20 cellular contexts compared by ENCODE assay signal in genomic region chr1:12552111-12552888, GRCh38.
DNase-seq lines count a peak whose midpoint lies in the region; ATAC-seq and TF ChIP-seq lines count a peak whose summit lies in the region.
"Had no signal": no experiment of that assay in that cellular context is flagged by ENCODE, and none has a peak within 500 bp of the region (broad histone marks: within the 10 kb centered on the region; RNA-seq: fewer than 3 reads in every experiment).

No MANE protein-coding gene starts in this region.

- H3K27me3 ChIP-seq in thoracic aorta (replicated peaks; ENCODE audit: insufficient read depth) (no peaks in the 10 kb centered on the region), MG63 (no peaks in the 10 kb centered on the region)
- H3K27me3 ChIP-seq: suprapubic skin had no signal

- H3K4me1 ChIP-seq in thoracic aorta (ENCODE audit: control insufficient read depth in 1 of 2, low read depth in 2 of 2) = peaks cover 32 to 82% of the 10 kb centered on the region in 2 donors

- no peak overlapping the region for H3K4me3 ChIP-seq in thoracic aorta
- no peak overlapping the region for H3K4me3 ChIP-seq in MG63
- H3K4me3 ChIP-seq: suprapubic skin had no signal

- H3K9me3 Mint-ChIP-seq in nephron = peaks cover 9% of the 10 kb centered on the region
- H3K9me3 Mint-ChIP-seq: activated CD4-positive, alpha-beta memory T cell treated with anti-CD3 and anti-CD28 coated beads for 36 hours; activated naive CD8-positive, alpha-beta T cell treated with anti-CD3 and anti-CD28 coated beads, Interleukin-2, amount 10 ng/mL, durations not matched to agents 7 days and 5 days; activated T-cell treated with anti-CD3 and anti-CD28 coated beads, Interleukin-2, amount 50 U/mL, for 24 hours; HFFc6 had no signal

- H3K27ac ChIP-seq in cingulate gyrus (ENCODE audit: low read depth, low read length) = peak overlapping the region; percentile 19
- H3K27ac ChIP-seq in thoracic aorta = peak overlapping the region; percentile 87
- H3K27ac ChIP-seq: suprapubic skin had no signal

- TF ChIP-seq RAD21 in Ishikawa (IDR thresholded peaks at IDR 0.05; ENCODE audit: low read depth) = no peak

- TF ChIP-seq CTCF in nephron (IDR thresholded peaks at IDR 0.05; ENCODE audit: unreplicated experiment in 3 of 3) (no peak), thoracic aorta (IDR thresholded peaks at IDR 0.05) (no peak)

- H3K27ac Mint-ChIP-seq in nephron = peak overlapping the region; percentile 77 to 96 (median 94)
- H3K27ac Mint-ChIP-seq: activated CD4-positive, alpha-beta memory T cell treated with anti-CD3 and anti-CD28 coated beads for 36 hours; activated naive CD8-positive, alpha-beta T cell treated with anti-CD3 and anti-CD28 coated beads, Interleukin-2, amount 10 ng/mL, durations not matched to agents 7 days and 5 days; activated T-cell treated with anti-CD3 and anti-CD28 coated beads, Interleukin-2, amount 50 U/mL, for 24 hours; endodermal cell; HFFc6 had no signal

- H3K4me3 Mint-ChIP-seq in nephron = peak overlapping the region in 1 of 3 experiments; percentile 4
- H3K4me3 Mint-ChIP-seq: activated CD4-positive, alpha-beta memory T cell treated with anti-CD3 and anti-CD28 coated beads for 36 hours; activated naive CD8-positive, alpha-beta T cell treated with anti-CD3 and anti-CD28 coated beads, Interleukin-2, amount 10 ng/mL, durations not matched to agents 7 days and 5 days; activated T-cell treated with anti-CD3 and anti-CD28 coated beads, Interleukin-2, amount 50 U/mL, for 24 hours; endodermal cell; HFFc6 had no signal

- H3K36me3 ChIP-seq in thoracic aorta (no peaks in the 10 kb centered on the region), MG63 (no peaks in the 10 kb centered on the region)
- H3K36me3 ChIP-seq: suprapubic skin had no signal

- TF ChIP-seq EP300 in Ishikawa (IDR thresholded peaks at IDR 0.05; ENCODE audit: borderline replicate concordance) = no peak

- peaks cover 60% of the 10 kb centered on the region for H3K4me1 Mint-ChIP-seq in nephron
- H3K4me1 Mint-ChIP-seq: naive B cell had no signal

- no peak for ATAC-seq in thoracic aorta (ENCODE audit: insufficient number of reproducible peaks, low FRiP score, low read depth)
- ATAC-seq: left lobe of liver had no signal

- peaks cover 14% of the 10 kb centered on the region for H3K27me3 Mint-ChIP-seq in nephron (ENCODE audit: low read depth)
- H3K27me3 Mint-ChIP-seq: activated CD4-positive, alpha-beta memory T cell treated with anti-CD3 and anti-CD28 coated beads for 36 hours; activated naive CD8-positive, alpha-beta T cell treated with anti-CD3 and anti-CD28 coated beads, Interleukin-2, amount 10 ng/mL, durations not matched to agents 7 days and 5 days; activated T-cell treated with anti-CD3 and anti-CD28 coated beads, Interleukin-2, amount 50 U/mL, for 24 hours had no signal

- peaks cover 6% of the 10 kb centered on the region for H3K36me3 Mint-ChIP-seq in nephron (ENCODE audit: low read depth)
- H3K36me3 Mint-ChIP-seq: activated CD4-positive, alpha-beta memory T cell treated with anti-CD3 and anti-CD28 coated beads for 36 hours; activated naive CD8-positive, alpha-beta T cell treated with anti-CD3 and anti-CD28 coated beads, Interleukin-2, amount 10 ng/mL, durations not matched to agents 7 days and 5 days; naive B cell had no signal

- no peaks in the 10 kb centered on the region for H3K9me3 ChIP-seq in thoracic aorta
- no peaks in the 10 kb centered on the region for H3K9me3 ChIP-seq in MG63
- H3K9me3 ChIP-seq: suprapubic skin had no signal

- DNase-seq in thoracic aorta (ENCODE audit: low spot score) (no peak), Ammon's horn (ENCODE audit: low spot score) (no peak), AG20443 (ENCODE audit: low spot score) (no peak), MG63 (no peak), NCI-H2171 (lab: John Stamatoyannopoulos, UW) (no peak)
- DNase-seq: activated CD4-positive, alpha-beta memory T cell treated with anti-CD3 and anti-CD28 coated beads for 36 hours; activated naive CD8-positive, alpha-beta T cell treated with anti-CD3 and anti-CD28 coated beads, Interleukin-2, amount 10 ng/mL, durations not matched to agents 7 days and 5 days; activated T-cell treated with anti-CD3 and anti-CD28 coated beads, Interleukin-2, amount 50 U/mL, for 24 hours; caudate nucleus; DMS 273 treated with DMSO at 0.1 percent for 48 hours; HFFc6; naive B cell; NCI-H187 treated with DMSO at 0.1 percent for 48 hours; NCI-H69 had no signal

TF ChIP-seq in Ishikawa, 13 proteins besides CTCF, POLR2A, EP300 and RAD21:
- TF ChIP-seq FOXM1 (IDR thresholded peaks at IDR 0.05; ENCODE audit: borderline replicate concordance, low read depth) = no peak
- 0 out of 2 replicates have a peak, but pooled peaks have one; percentile 18 for TF ChIP-seq TCF12 (IDR thresholded peaks at IDR 0.05; ENCODE audit: low read depth)
- no peak for TF ChIP-seq ZBTB7A (IDR thresholded peaks at IDR 0.05; ENCODE audit: low read depth)
- peak; percentile 40; the same call in 1 of the 2 replicates for TF ChIP-seq NFIC (IDR thresholded peaks at IDR 0.05)
- no peak for TF ChIP-seq YY1 (IDR thresholded peaks at IDR 0.05; ENCODE audit: low read depth)
- TF ChIP-seq MAX (IDR thresholded peaks at IDR 0.05) = peak; percentile 64; the same call in 1 of the 2 replicates
- TF ChIP-seq CREB1 (IDR thresholded peaks at IDR 0.05; ENCODE audit: low read depth) = no peak
- TF ChIP-seq TAF1 (IDR thresholded peaks at IDR 0.05; ENCODE audit: low read depth) = no peak
- TF ChIP-seq USF1 (IDR thresholded peaks at IDR 0.05) = no peak
